1 cellular context compared by ENCODE assay signal in the genomic region with DNA sequence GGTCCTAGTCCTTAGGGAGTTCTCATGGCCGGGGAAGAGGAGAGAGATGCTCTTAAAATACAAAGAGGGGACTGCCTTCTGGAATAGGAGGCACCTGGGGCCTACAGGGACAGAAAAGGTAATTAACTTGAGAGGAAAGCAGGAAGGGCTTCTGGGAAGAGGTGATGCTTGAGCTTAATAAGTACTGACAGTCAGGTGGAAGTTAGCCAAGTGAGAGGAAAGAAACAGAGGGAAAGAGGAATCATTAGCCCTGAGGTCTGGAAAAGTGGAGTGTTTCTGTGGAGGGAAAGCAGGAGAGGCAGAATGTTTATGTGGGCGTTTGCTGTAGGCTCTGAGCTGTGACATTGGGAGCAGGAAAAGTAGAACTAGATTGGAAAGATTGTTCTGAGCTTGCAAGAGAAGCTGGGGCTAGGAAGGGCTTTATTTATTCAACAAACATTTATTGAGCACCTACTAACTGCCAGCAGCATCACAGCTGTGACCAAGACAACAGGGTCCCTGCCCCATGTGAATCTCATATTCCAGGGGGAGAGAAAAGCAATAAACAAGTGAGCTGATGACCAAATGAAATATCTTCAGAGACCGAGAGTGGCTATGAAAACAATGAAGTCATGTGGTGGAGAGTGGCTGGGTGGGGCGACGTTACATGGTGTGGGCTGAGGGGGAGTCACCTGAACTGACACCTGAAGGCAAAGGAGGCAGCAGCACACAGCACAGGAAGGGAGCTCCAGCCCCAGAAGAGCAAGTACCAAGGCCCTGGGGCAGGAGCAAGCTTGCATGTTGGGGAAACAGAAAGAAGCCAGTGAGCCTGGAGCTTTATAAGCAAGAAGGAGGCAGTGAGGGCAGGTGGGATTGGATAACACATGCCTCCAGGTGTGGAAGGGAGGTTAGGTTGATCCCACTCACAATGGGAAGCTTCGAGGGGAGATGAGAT.
A peak's percentile ranks its signal among the peaks of the same experiment; 100 is the strongest.
TF ChIP-seq lines count a peak whose summit lies in the region.

No MANE protein-coding gene starts in this region.

TF ChIP-seq in K562, 482 proteins besides CTCF, POLR2A, EP300 and RAD21:
- TF ChIP-seq ADNP (tag; IDR thresholded peaks at IDR 0.05) (0 out of 2 replicates have a peak, but pooled peaks have one; percentile 5), SNIP1 (IDR thresholded peaks at IDR 0.05; ENCODE audit: low read depth) (no peak), ZNF23 (CRISPR knock-in tag; IDR thresholded peaks at IDR 0.05) (no peak), SMARCA5 (IDR thresholded peaks at IDR 0.05) (0 out of 2 replicates have a peak, but pooled peaks have one; percentile 8), E2F3 (CRISPR knock-in tag; IDR thresholded peaks at IDR 0.05) (no peak), ZFP36 (IDR thresholded peaks at IDR 0.05; ENCODE audit: low read depth, low read length, partially characterized antibody) (peak; percentile 58)
TF ChIP-seq in K562: peak in this region for 3.
